ENCODE assay signal across 9 cellular contexts in the genomic region with DNA sequence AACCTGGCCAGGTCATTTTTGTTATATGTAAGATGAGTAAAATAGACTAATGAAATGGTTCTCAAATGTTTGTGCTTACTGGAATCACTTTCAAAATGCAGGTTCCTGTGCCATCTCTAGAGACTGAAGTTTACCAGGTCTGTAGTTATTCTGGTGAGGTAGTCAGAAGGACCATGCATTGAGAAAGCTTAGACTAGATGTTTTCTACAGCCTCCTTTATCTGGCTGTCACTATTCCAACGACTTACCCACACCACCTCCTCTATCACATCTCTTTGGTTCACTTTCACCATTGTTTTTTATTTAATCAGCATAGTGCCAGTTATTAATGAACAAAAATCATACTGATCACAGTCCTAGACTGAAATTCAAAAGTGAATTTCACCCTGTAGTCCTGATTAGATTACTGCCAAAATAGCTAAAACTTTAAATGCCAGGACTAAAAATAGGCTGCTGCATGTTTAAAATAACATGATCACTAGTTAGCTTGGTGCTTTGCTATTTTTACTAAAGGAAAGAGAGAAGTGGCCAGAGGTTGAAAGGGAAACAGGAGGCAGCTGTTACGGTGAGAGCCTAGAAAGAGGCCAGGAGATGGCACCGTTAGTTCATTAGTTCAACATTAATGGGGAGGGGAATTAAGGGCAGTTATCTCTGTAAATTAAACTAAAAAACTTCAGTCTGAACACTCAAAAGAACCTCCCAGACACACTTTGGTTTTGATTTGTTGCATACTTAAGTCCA. TPM values are rescaled to one million over a fixed set of nuclear protein-coding genes. Genes with fewer than 3 reads are reported as not detected.
DNase-seq lines count a peak whose midpoint lies in the region; ATAC-seq, FAIRE-seq and TF ChIP-seq lines count a peak whose summit lies in the region.
"Had no signal": no experiment of that assay in that cellular context is flagged by ENCODE, and none has a peak within 500 bp of the region (broad histone marks: within the 10 kb centered on the region; RNA-seq: fewer than 3 reads in every experiment).

No MANE protein-coding gene starts in this region.

- peak; percentile 72 for TF ChIP-seq CTCF in HepG2 (CRISPR knock-in tag; IDR thresholded peaks at IDR 0.05)

- BruUV-seq in HepG2 (replicated peaks; lab: Mats Ljungman, UMichigan), result no TSS peak

- no peak overlapping the region for H3K4me3 Mint-ChIP-seq in activated CD4-positive, alpha-beta T cell treated with anti-CD3 and anti-CD28 coated beads, Interleukin-2, amount 10 ng/mL, durations not matched to agents 24 days and 14 days
- H3K4me3 Mint-ChIP-seq in activated CD4-positive, alpha-beta memory T cell treated with anti-CD3 and anti-CD28 coated beads for 36 hours, result no peak overlapping the region

- no peaks in the 10 kb centered on the region for H3K36me3 ChIP-seq in HepG2 (replicated peaks in 1 of 2; ENCODE audit: control insufficient read depth in 1 of 2, insufficient read depth in 2 of 2, low read length in 2 of 2)

- TF ChIP-seq EP300 in HepG2 (IDR thresholded peaks at IDR 0.05; ENCODE audit: low read depth in 2 of 2, low read length in 2 of 2), result no peak
- TF ChIP-seq EP300 in HepG2 (CRISPR knock-in tag; IDR thresholded peaks at IDR 0.05; ENCODE audit: borderline replicate concordance), result no peak

- ATAC-seq in HG03108 (IDR thresholded peaks at IDR 0.05; ENCODE audit: unreplicated experiment) (peak; percentile 69), HepG2 (peak; percentile 66), left colon (no peak)

- H3K9me3 ChIP-seq in HepG2 (ENCODE audit: low read length), result no peaks in the 10 kb centered on the region

- no peaks in the 10 kb centered on the region; a peak in 1 of 5 replicates for H3K27me3 ChIP-seq in HepG2 (ENCODE audit: control insufficient read depth in 1 of 2, insufficient read depth in 2 of 2, low read length in 2 of 2)

- H3K27me3 Mint-ChIP-seq in activated CD4-positive, alpha-beta T cell treated with anti-CD3 and anti-CD28 coated beads, Interleukin-2, amount 10 ng/mL, durations not matched to agents 24 days and 14 days, result peaks cover 17% of the 10 kb centered on the region
- H3K27me3 Mint-ChIP-seq in activated CD4-positive, alpha-beta memory T cell treated with anti-CD3 and anti-CD28 coated beads for 36 hours, result no peaks in the 10 kb centered on the region

- peak; percentile 67 for TF ChIP-seq RAD21 in HepG2 (CRISPR knock-in tag; IDR thresholded peaks at IDR 0.05)

- H3K36me3 Mint-ChIP-seq in activated CD4-positive, alpha-beta T cell treated with anti-CD3 and anti-CD28 coated beads, Interleukin-2, amount 10 ng/mL, durations not matched to agents 24 days and 14 days (ENCODE audit: low read depth), result no peaks in the 10 kb centered on the region
- no peaks in the 10 kb centered on the region for H3K36me3 Mint-ChIP-seq in activated CD4-positive, alpha-beta memory T cell treated with anti-CD3 and anti-CD28 coated beads for 36 hours

- CTCF ChIA-PET in HepG2 (lab: Yijun Ruan, JAX; ENCODE audit: low intra/inter-chr PET ratio, low total read pairs), result interaction anchor here (1.4 kb wide), 1 partner anchor 197 kb away, joined by 18 read pairs; no protein-coding TSS in a partner anchor
- CTCF ChIA-PET in activated CD4-positive, alpha-beta memory T cell treated with anti-CD3 and anti-CD28 coated beads for 36 hours (lab: Charles Lee), result interaction anchor here (0.9 to 2.2 kb wide), 8 partner anchors 35 to 254 kb away, joined by 3 to 24 read pairs (median 4); no protein-coding TSS in a partner anchor

- H3K27ac ChIP-seq in HepG2 (ENCODE audit: extremely low read length, insufficient read depth, low read length), result no peak overlapping the region

- intact Hi-C loops in activated CD4-positive, alpha-beta T cell treated with anti-CD3 and anti-CD28 coated beads, Interleukin-2, amount 10 ng/mL, durations not matched to agents 24 days and 14 days (cut with micrococcal nuclease), result loop anchor here (1.0 to 5.0 kb wide), 2 partner anchors 198 to 252 kb away; partner anchors contain the start of gene IL3
- intact Hi-C loops in HepG2 (cut with micrococcal nuclease; ENCODE audit: unreplicated experiment) (loop anchor here (1.0 kb wide), 2 partner anchors 198 to 253 kb away; no protein-coding TSS in a partner anchor), left colon (cut with DNase I, micrococcal nuclease) (no loop called here)
- intact Hi-C loops in activated CD4-positive, alpha-beta memory T cell treated with anti-CD3 and anti-CD28 coated beads for 36 hours (cut with micrococcal nuclease), result loop anchor here (1.0 kb wide), 2 partner anchors 197 to 253 kb away; no protein-coding TSS in a partner anchor

- POLR2A ChIA-PET in HepG2 (lab: Yijun Ruan, JAX), result interaction anchor here (1.1 kb wide), 1 partner anchor 13 kb away, joined by 3 read pairs; no protein-coding TSS in a partner anchor
- POLR2A ChIA-PET in activated CD4-positive, alpha-beta memory T cell treated with anti-CD3 and anti-CD28 coated beads for 36 hours (lab: Charles Lee), result no interaction called here

- H3K4me2 ChIP-seq in HepG2 (ENCODE audit: low read depth, low read length), result no peak overlapping the region

- H3K9ac ChIP-seq in HepG2 (ENCODE audit: insufficient read depth, low read depth, low read length), result no peak overlapping the region

- H4K20me1 ChIP-seq in HepG2 (ENCODE audit: insufficient read depth, low read length), result no peaks in the 10 kb centered on the region

- no peaks in the 10 kb centered on the region for H3K4me1 Mint-ChIP-seq in activated CD4-positive, alpha-beta T cell treated with anti-CD3 and anti-CD28 coated beads, Interleukin-2, amount 10 ng/mL, durations not matched to agents 24 days and 14 days
- H3K4me1 Mint-ChIP-seq in activated CD4-positive, alpha-beta memory T cell treated with anti-CD3 and anti-CD28 coated beads for 36 hours (ENCODE audit: low read depth), result no peaks in the 10 kb centered on the region

- in situ Hi-C loops in HepG2 (cut with HindIII; ENCODE audit: extremely low pct_ligation_motif_present, low pct_unique_long_range_greater_than_20kb), result loop anchor here (5.0 kb wide), 1 partner anchor 197 kb away; no protein-coding TSS in a partner anchor

- no peak overlapping the region for H3K27ac Mint-ChIP-seq in activated CD4-positive, alpha-beta T cell treated with anti-CD3 and anti-CD28 coated beads, Interleukin-2, amount 10 ng/mL, durations not matched to agents 24 days and 14 days
- no peak overlapping the region for H3K27ac Mint-ChIP-seq in activated CD4-positive, alpha-beta memory T cell treated with anti-CD3 and anti-CD28 coated beads for 36 hours

- DNase-seq in activated CD4-positive, alpha-beta T cell treated with anti-CD3 and anti-CD28 coated beads, Interleukin-2, amount 10 ng/mL, durations not matched to agents 24 days and 14 days, result peak; percentile 65
- no peak for DNase-seq in activated CD4-positive, alpha-beta T cell treated with anti-CD3 and anti-CD28 coated beads, Interleukin-2, amount 50 U/mL, for 48 hours
- peak; percentile 5 for DNase-seq in amniotic stem cell (lab: John Stamatoyannopoulos, UW)
- DNase-seq in HepG2 (ENCODE audit: low spot score), result peak; percentile 16
- no peak for DNase-seq in left colon
- no peak for DNase-seq in globus pallidus (ENCODE audit: low spot score)
- no peak for DNase-seq in activated CD4-positive, alpha-beta memory T cell treated with anti-CD3 and anti-CD28 coated beads for 36 hours

- no peaks in the 10 kb centered on the region for H3K79me2 ChIP-seq in HepG2 (ENCODE audit: insufficient read depth, low read length)

- FAIRE-seq in HepG2 (lab: Jason Lieb, UNC), result no peak
- FAIRE-seq: TTC549 had no signal

- H3K9me3 Mint-ChIP-seq in activated CD4-positive, alpha-beta T cell treated with anti-CD3 and anti-CD28 coated beads, Interleukin-2, amount 10 ng/mL, durations not matched to agents 24 days and 14 days, result no peaks in the 10 kb centered on the region
- H3K9me3 Mint-ChIP-seq in activated CD4-positive, alpha-beta memory T cell treated with anti-CD3 and anti-CD28 coated beads for 36 hours, result no peaks in the 10 kb centered on the region

- 3% methylated on average over 3 of the region's 3 CpGs for WGBS in HepG2 (ENCODE audit: low lambda C conversion rate)

- TF ChIP-seq POLR2A in HepG2 (IDR thresholded peaks at IDR 0.05; ENCODE audit: insufficient read depth in 1 of 2, low read depth in 2 of 2, low read length in 2 of 2), result no peak

- H3K4me3 ChIP-seq in HepG2 (replicated peaks in 1 of 3; ENCODE audit: insufficient read depth in 1 of 3, low read depth in 2 of 3, low read length in 3 of 3), result no peak overlapping the region

- H3K4me1 ChIP-seq in HepG2 (ENCODE audit: insufficient read depth, low read length), result no peaks in the 10 kb centered on the region

- no peak overlapping the region for H2AFZ ChIP-seq in HepG2 (ENCODE audit: low read length)

TF ChIP-seq in HepG2, 621 proteins besides CTCF, POLR2A, EP300 and RAD21 (continues in another document):
- no peak for TF ChIP-seq ZNF572 (CRISPR knock-in tag; IDR thresholded peaks at IDR 0.05)
- TF ChIP-seq PRMT3 (CRISPR knock-in tag; IDR thresholded peaks at IDR 0.05; ENCODE audit: borderline replicate concordance, low read depth), result no peak

RNA-seq across cellular contexts. Expression of gene FNIP1, which starts 13.9 kb away (rescaled TPM):
- 15.8 and 17.5 TPM in 2 replicates for total RNA-seq in activated CD4-positive, alpha-beta T cell treated with anti-CD3 and anti-CD28 coated beads, Interleukin-2, amount 10 ng/mL, durations not matched to agents 24 days and 14 days
- 29.3 and 39.7 TPM in 2 replicates for total RNA-seq in HepG2 (2016; rRNA removed; fragmentation: Illumina TruSeq; extraction: Trizol)
- total RNA-seq in HepG2 (2016; cell fraction: cytosol; rRNA removed; fragmentation: Illumina TruSeq; extraction: Trizol; ENCODE audit: low read depth), result 10.9 and 11.5 TPM in 2 replicates
- 26.2 and 39.3 TPM in 2 replicates for total RNA-seq in HepG2 (2016; cell fraction: insoluble cytoplasmic fraction; rRNA removed; fragmentation: Illumina TruSeq; extraction: Trizol)
- total RNA-seq in HepG2 (2016; cell fraction: membrane; rRNA removed; fragmentation: Illumina TruSeq; extraction: Trizol), result 18.6 and 20.6 TPM in 2 replicates
- 50.1 and 54.5 TPM in 2 replicates for total RNA-seq in HepG2 (2016; cell fraction: nucleus; rRNA removed; fragmentation: Illumina TruSeq; extraction: Trizol)
- 8.7 and 10.9 TPM in 2 replicates for polyA plus RNA-seq in HepG2 (2011; rRNA removed)
- 4.9 and 5.9 TPM in 2 replicates for polyA plus RNA-seq in HepG2 (2011; cell fraction: cytosol; rRNA removed)
- 12.5 and 14.4 TPM in 2 replicates for polyA plus RNA-seq in HepG2 (2011; cell fraction: nucleus; rRNA removed)
- 8.0 and 10.1 TPM in 2 replicates for polyA plus RNA-seq in HepG2 (2012)
- polyA plus RNA-seq in HepG2 (2016; cell fraction: cytosol; fragmentation: Illumina TruSeq; extraction: Trizol; ENCODE audit: low read depth), result 5.3 and 6.4 TPM in 2 replicates
- polyA plus RNA-seq in HepG2 (2016; cell fraction: insoluble cytoplasmic fraction; fragmentation: Illumina TruSeq; extraction: Trizol; ENCODE audit: low read depth), result 9.4 and 11.6 TPM in 2 replicates
- 6.8 and 7.6 TPM in 2 replicates for polyA plus RNA-seq in HepG2 (2016; cell fraction: membrane; fragmentation: Illumina TruSeq; extraction: Trizol; ENCODE audit: low read depth)
- polyA plus RNA-seq in HepG2 (2016; cell fraction: nucleus; fragmentation: Illumina TruSeq; extraction: Trizol; ENCODE audit: insufficient read depth, low read depth), result 22.9 and 24.1 TPM in 2 replicates
- polyA minus RNA-seq in HepG2 (2011; rRNA and poly(A)+ RNA removed; ENCODE audit: low replicate concordance), result 24.3 and 34.9 TPM in 2 replicates
- 17.7 and 18.6 TPM in 2 replicates for polyA minus RNA-seq in HepG2 (2011; cell fraction: cytosol; rRNA and poly(A)+ RNA removed)
- 90.8 and 104 TPM in 2 replicates for polyA minus RNA-seq in HepG2 (2011; cell fraction: nucleus; rRNA and poly(A)+ RNA removed)
- total RNA-seq in left colon, result 10 to 100 TPM; 31.2 to 34.3 TPM
- 10 to 100 TPM; 14.0 to 15.9 TPM for total RNA-seq in activated CD4-positive, alpha-beta memory T cell treated with anti-CD3 and anti-CD28 coated beads for 36 hours

Comparison
In these comparisons a context has a peak if more than half of its experiments do, and no peak if none do; other contexts are left out.
1. DNase-seq: peak in activated CD4-positive, alpha-beta T cell treated with anti-CD3 and anti-CD28 coated beads, Interleukin-2, amount 10 ng/mL, durations not matched to agents 24 days and 14 days (single experiment), amniotic stem cell (single experiment) and HepG2 (single experiment); none in activated CD4-positive, alpha-beta T cell treated with anti-CD3 and anti-CD28 coated beads, Interleukin-2, amount 50 U/mL, for 48 hours (0 of 2), left colon (0 of 2), globus pallidus (single experiment) and activated CD4-positive, alpha-beta memory T cell treated with anti-CD3 and anti-CD28 coated beads for 36 hours (single experiment).
2. intact Hi-C loops: an anchor here in activated CD4-positive, alpha-beta T cell treated with anti-CD3 and anti-CD28 coated beads, Interleukin-2, amount 10 ng/mL, durations not matched to agents 24 days and 14 days (1.0 to 5.0 kb wide), HepG2 (1.0 kb wide) and activated CD4-positive, alpha-beta memory T cell treated with anti-CD3 and anti-CD28 coated beads for 36 hours (1.0 kb wide); none called in left colon.